Comparison of ENCODE assay signal across 21 cellular contexts in the genomic region with DNA sequence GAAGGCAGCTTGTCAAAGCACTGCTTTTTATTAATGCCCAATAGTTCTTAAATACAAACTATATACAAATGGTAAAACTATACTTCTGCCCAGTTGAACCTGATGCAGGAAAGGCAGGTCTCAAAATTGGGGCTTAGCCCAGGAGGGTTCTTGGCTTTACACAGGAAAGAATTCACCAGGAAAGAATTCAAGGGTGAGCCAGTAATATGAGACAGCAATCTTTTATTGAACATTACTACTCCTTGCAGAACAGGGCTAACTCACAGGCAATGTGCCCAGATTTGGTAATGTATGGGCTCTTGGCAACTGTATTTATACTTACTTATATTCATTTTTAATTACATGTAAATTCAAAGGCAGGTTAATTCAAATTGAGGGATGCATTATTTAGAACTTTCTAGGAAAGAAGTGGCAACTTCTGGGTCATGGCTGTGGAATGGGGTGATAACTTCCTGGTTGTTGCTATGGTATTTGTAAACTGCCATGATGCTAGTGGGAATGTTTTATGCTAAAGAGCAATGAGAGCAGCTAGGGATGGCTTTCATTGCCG.
"Had no signal": no experiment of that assay in that cellular context is flagged by ENCODE, and none has a peak within 500 bp of the region (broad histone marks: within the 10 kb centered on the region; RNA-seq: fewer than 3 reads in every experiment).

No MANE protein-coding gene starts in this region.

- H3K9me3 ChIP-seq: ovary, sigmoid colon, thoracic aorta, tibial nerve, upper lobe of left lung, uterus had no signal

- H3K4me3 ChIP-seq: lung, ovary, psoas muscle, sigmoid colon, thoracic aorta, tibial nerve, upper lobe of left lung, uterus had no signal

- H3K27ac ChIP-seq: ovary, psoas muscle, sigmoid colon, thoracic aorta, tibial nerve, upper lobe of left lung, uterus had no signal

- H3K36me3 Mint-ChIP-seq: memory B cell; natural killer cell; stimulated activated effector memory CD8-positive, alpha-beta T cell treated with anti-CD3 and anti-CD28 coated beads, Interleukin-12 subunit alpha, Interleukin-12 subunit beta, amount 100 ng/mL, for 72 hours had no signal

- H3K27me3 Mint-ChIP-seq: memory B cell; stimulated activated naive CD8-positive, alpha-beta T cell treated with anti-CD3 and anti-CD28 coated beads, Interleukin-15, Interleukin-2, amounts not matched to agents 100 ng/mL and 50 ng/mL, for 24 hours had no signal

- ATAC-seq: effector memory CD8-positive, alpha-beta T cell; left lobe of liver; natural killer cell; psoas muscle; right cardiac atrium; stimulated activated effector memory CD8-positive, alpha-beta T cell treated with anti-CD3 and anti-CD28 coated beads, Interleukin-12 subunit alpha, Interleukin-12 subunit beta, amount 100 ng/mL, for 72 hours had no signal

- H3K36me3 ChIP-seq: ovary, sigmoid colon, thoracic aorta, tibial nerve, upper lobe of left lung, uterus had no signal

- H3K4me3 Mint-ChIP-seq: effector memory CD8-positive, alpha-beta T cell; memory B cell; natural killer cell; stimulated activated effector memory CD8-positive, alpha-beta T cell treated with anti-CD3 and anti-CD28 coated beads, Interleukin-12 subunit alpha, Interleukin-12 subunit beta, amount 100 ng/mL, for 72 hours; stimulated activated naive CD8-positive, alpha-beta T cell treated with anti-CD3 and anti-CD28 coated beads, Interleukin-15, Interleukin-2, amounts not matched to agents 100 ng/mL and 50 ng/mL, for 24 hours had no signal

- DNase-seq: cortex of kidney; effector memory CD8-positive, alpha-beta T cell; kidney; natural killer cell; occipital lobe; ovary; posterior cingulate gyrus; psoas muscle; right cardiac atrium; sigmoid colon; stimulated activated CD4-positive, alpha-beta T cell treated with anti-CD3 and anti-CD28 coated beads, Interleukin-2, amount 100 ng/mL, for 24 hours; stimulated activated CD4-positive, alpha-beta T cell treated with anti-CD3 and anti-CD28 coated beads, Interleukin-4, amount 100 ng/mL, for 24 hours; upper lobe of left lung; uterus had no signal

- H3K4me1 Mint-ChIP-seq: memory B cell; natural killer cell; stimulated activated effector memory CD8-positive, alpha-beta T cell treated with anti-CD3 and anti-CD28 coated beads, Interleukin-12 subunit alpha, Interleukin-12 subunit beta, amount 100 ng/mL, for 72 hours had no signal

- H3K9me3 Mint-ChIP-seq: natural killer cell; stimulated activated effector memory CD8-positive, alpha-beta T cell treated with anti-CD3 and anti-CD28 coated beads, Interleukin-12 subunit alpha, Interleukin-12 subunit beta, amount 100 ng/mL, for 72 hours had no signal

- H3K27ac Mint-ChIP-seq: effector memory CD8-positive, alpha-beta T cell; memory B cell; natural killer cell; stimulated activated effector memory CD8-positive, alpha-beta T cell treated with anti-CD3 and anti-CD28 coated beads, Interleukin-12 subunit alpha, Interleukin-12 subunit beta, amount 100 ng/mL, for 72 hours; stimulated activated naive CD8-positive, alpha-beta T cell treated with anti-CD3 and anti-CD28 coated beads, Interleukin-15, Interleukin-2, amounts not matched to agents 100 ng/mL and 50 ng/mL, for 24 hours had no signal

- H3K27me3 ChIP-seq: ovary, sigmoid colon, tibial nerve, upper lobe of left lung, uterus had no signal

- H3K4me1 ChIP-seq: psoas muscle, tibial nerve, upper lobe of left lung, uterus had no signal
